Comparison of ENCODE assay signal across 13 cellular contexts in genomic region chr15:48388937-48389309, GRCh38.
"Had no signal": no experiment of that assay in that cellular context is flagged by ENCODE, and none has a peak within 500 bp of the region (broad histone marks: within the 10 kb centered on the region; RNA-seq: fewer than 3 reads in every experiment).

No MANE protein-coding gene starts in this region.

- DNase-seq: activated B cell treated with CpG ODN at 0.5 μM for 24 hours; activated CD4-positive, alpha-beta T cell treated with anti-CD3 and anti-CD28 coated beads, Interleukin-2, amount 10 ng/mL, durations not matched to agents 24 days and 14 days; activated naive CD4-positive, alpha-beta T cell treated with anti-CD3 and anti-CD28 coated beads, Interleukin-2, amount 10 ng/mL, durations not matched to agents 7 days and 5 days; adrenal gland; body of pancreas; left lung; posterior cingulate gyrus; right cardiac atrium; stimulated activated CD4-positive, alpha-beta T cell treated with anti-CD3 and anti-CD28 coated beads, Interleukin-2, amount 100 ng/mL, for 24 hours; stimulated activated naive CD4-positive, alpha-beta T cell; T-helper 2 cell had no signal

- H3K36me3 ChIP-seq: adrenal gland, left lung had no signal

- H3K4me3 ChIP-seq: adrenal gland, body of pancreas, left lung had no signal

- H3K4me1 ChIP-seq: body of pancreas had no signal

- H3K27me3 ChIP-seq: adrenal gland, body of pancreas, left lung had no signal

- ATAC-seq: activated T-helper 17 cell treated with anti-CD3 and anti-CD28 coated beads, Interleukin-2, amount 50 U/mL, for 72 hours; body of pancreas; esophagus mucosa; left lung had no signal

- H3K9me3 ChIP-seq: adrenal gland, body of pancreas, left lung had no signal

- H3K27ac ChIP-seq: body of pancreas had no signal
